In the genomic region with DNA sequence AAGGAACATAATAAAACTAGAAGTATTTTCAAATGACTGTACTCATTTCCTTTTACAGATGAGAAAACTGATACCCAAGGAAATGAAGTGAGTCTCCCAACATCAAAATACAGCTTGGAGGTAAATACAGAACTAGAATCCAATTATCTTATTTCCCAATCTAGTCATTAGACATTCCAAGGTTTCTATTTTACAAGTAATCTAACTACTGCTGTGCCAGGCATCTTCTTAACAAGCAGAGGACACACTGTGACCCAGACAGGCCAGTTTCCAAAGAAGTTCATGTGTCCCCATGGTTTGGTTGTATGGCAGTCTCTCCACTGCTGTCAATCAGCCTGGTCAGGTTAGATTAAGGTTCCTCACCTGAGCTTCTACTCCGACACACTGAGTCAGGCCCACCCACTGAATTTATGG, we compare ENCODE assay signal across 1 cellular context.
TF ChIP-seq lines count a peak whose summit lies in the region.

No MANE protein-coding gene starts in this region.

TF ChIP-seq in SK-N-SH, 30 proteins besides CTCF, POLR2A, EP300 and RAD21 (continued from another document):
- TF ChIP-seq PBX3 (IDR thresholded peaks at IDR 0.05) (peak; percentile 44; the same call in 1 of the 2 replicates), NRF1 (IDR thresholded peaks at IDR 0.05; ENCODE audit: low read depth, low read length) (no peak), FOSL2 (IDR thresholded peaks at IDR 0.05; ENCODE audit: borderline replicate concordance, low read depth) (0 out of 2 replicates have a peak, but pooled peaks have one; percentile 8), GABPA (IDR thresholded peaks at IDR 0.05; ENCODE audit: low read depth) (no peak), TCF12 (IDR thresholded peaks at IDR 0.05) (peak; percentile 49), MXI1 (IDR thresholded peaks at IDR 0.05; ENCODE audit: low read depth, low read length) (no peak), GATA2 (CRISPR knock-in tag; IDR thresholded peaks at IDR 0.05) (no peak), USF1 (IDR thresholded peaks at IDR 0.05; ENCODE audit: borderline replicate concordance, low read depth) (no peak), NFIC (IDR thresholded peaks at IDR 0.05; ENCODE audit: borderline replicate concordance) (peak; percentile 27; the same call in 1 of the 2 replicates), MAX (IDR thresholded peaks at IDR 0.05; ENCODE audit: low read depth) (no peak), POLR2AphosphoS5 (IDR thresholded peaks at IDR 0.05; ENCODE audit: low read depth, low read length) (peak; percentile 28; the same call in 1 of the 2 replicates), RCOR1 (IDR thresholded peaks at IDR 0.05; ENCODE audit: low read length) (no peak), SIN3A (IDR thresholded peaks at IDR 0.05; ENCODE audit: borderline replicate concordance, low read depth, low read length) (no peak)
TF ChIP-seq in SK-N-SH: peak in this region for 8.
